In genomic region chr17:64968643-64969042, GRCh38 we compare ENCODE assay signal across 7 cellular contexts. TPM values are rescaled to one million over a fixed set of nuclear protein-coding genes. Genes with fewer than 3 reads are reported as not detected.
A peak's percentile ranks its signal among the peaks of the same experiment; 100 is the strongest.
DNase-seq lines count a peak whose midpoint lies in the region; ATAC-seq and TF ChIP-seq lines count a peak whose summit lies in the region.
"Not testable (repeated sequence)": the region's sequence is repeated elsewhere in the genome, so short reads cannot be mapped to it uniquely, and the experiment has no call there.

No MANE protein-coding gene starts in this region.

- not testable (repeated sequence) for H3K79me2 ChIP-seq in smooth muscle cell (ENCODE audit: low read depth)

- not testable (repeated sequence) for H3K9me3 Mint-ChIP-seq in CD4-positive, alpha-beta memory T cell; T-helper 1 cell treated with Interleukin-12 subunit alpha and Interleukin-12 subunit beta and Interleukin-4 antibody, amounts not matched to agents 30 μg/mL and 1 μg/mL, for 36 hours; activated CD8-positive, alpha-beta T cell treated with anti-CD3 and anti-CD28 coated beads for 36 hours; activated naive CD4-positive, alpha-beta T cell treated with anti-CD3 and anti-CD28 coated beads, Interleukin-2, amount 10 ng/mL, durations not matched to agents 7 days and 5 days

- not testable (repeated sequence) for H3K9ac ChIP-seq in colonic mucosa (ENCODE audit: low read depth in 2 of 2, low read length in 2 of 2); smooth muscle cell (ENCODE audit: low read depth)

- not testable (repeated sequence) for H3K4me3 ChIP-seq in CD4-positive, alpha-beta memory T cell (ENCODE audit: low read length in 2 of 2); colonic mucosa; smooth muscle cell

- TF ChIP-seq CTCF in activated CD8-positive, alpha-beta T cell treated with anti-CD3 and anti-CD28 coated beads for 36 hours (IDR thresholded peaks at IDR 0.05); colonic mucosa (IDR thresholded peaks at IDR 0.05); smooth muscle cell (IDR thresholded peaks at IDR 0.05; ENCODE audit: borderline replicate concordance, insufficient read depth, poor library complexity, severe bottlenecking): not testable (repeated sequence)

- H3K9me3 ChIP-seq in CD4-positive, alpha-beta memory T cell (ENCODE audit: control insufficient read depth in 1 of 2, low read length in 2 of 2); colonic mucosa; smooth muscle cell (replicated peaks; ENCODE audit: low read depth): not testable (repeated sequence)

- H3K27me3 ChIP-seq in CD4-positive, alpha-beta memory T cell (ENCODE audit: insufficient read depth, low read length); colonic mucosa; smooth muscle cell (ENCODE audit: low read depth): not testable (repeated sequence)

- H3K27ac Mint-ChIP-seq in CD4-positive, alpha-beta memory T cell: peak overlapping the region; percentile 92 to 99 (median 97)
- H3K27ac Mint-ChIP-seq in T-helper 1 cell treated with Interleukin-12 subunit alpha and Interleukin-12 subunit beta and Interleukin-4 antibody, amounts not matched to agents 30 μg/mL and 1 μg/mL, for 36 hours: peak overlapping the region; percentile 86
- H3K27ac Mint-ChIP-seq in activated CD8-positive, alpha-beta T cell treated with anti-CD3 and anti-CD28 coated beads for 36 hours: peak overlapping the region; percentile 88
- peak overlapping the region; percentile 93 for H3K27ac Mint-ChIP-seq in activated naive CD4-positive, alpha-beta T cell treated with anti-CD3 and anti-CD28 coated beads, Interleukin-2, amount 10 ng/mL, durations not matched to agents 7 days and 5 days

- H2AFZ ChIP-seq in smooth muscle cell (ENCODE audit: low read depth): not testable (repeated sequence)

- peak overlapping the region; percentile 69 to 92 (median 80) for H3K4me3 Mint-ChIP-seq in CD4-positive, alpha-beta memory T cell
- H3K4me3 Mint-ChIP-seq in T-helper 1 cell treated with Interleukin-12 subunit alpha and Interleukin-12 subunit beta and Interleukin-4 antibody, amounts not matched to agents 30 μg/mL and 1 μg/mL, for 36 hours: peak overlapping the region; percentile 41
- H3K4me3 Mint-ChIP-seq in activated CD8-positive, alpha-beta T cell treated with anti-CD3 and anti-CD28 coated beads for 36 hours; activated naive CD4-positive, alpha-beta T cell treated with anti-CD3 and anti-CD28 coated beads, Interleukin-2, amount 10 ng/mL, durations not matched to agents 7 days and 5 days: not testable (repeated sequence)

- H3K27ac ChIP-seq in CD4-positive, alpha-beta memory T cell (ENCODE audit: low read depth, low read length): peak overlapping the region; percentile 62
- H3K27ac ChIP-seq in colonic mucosa: peak overlapping the region; percentile 6
- peak overlapping the region; percentile 29 for H3K27ac ChIP-seq in smooth muscle cell (ENCODE audit: low read depth)

- peaks cover 74% of the 10 kb centered on the region for H3K4me1 ChIP-seq in CD4-positive, alpha-beta memory T cell (ENCODE audit: insufficient read depth, low read length)
- not testable (repeated sequence) for H3K4me1 ChIP-seq in colonic mucosa; smooth muscle cell (ENCODE audit: low read depth)

- H4K20me1 ChIP-seq in smooth muscle cell (ENCODE audit: low read depth): not testable (repeated sequence)

- not testable (repeated sequence) for H3K27me3 Mint-ChIP-seq in CD4-positive, alpha-beta memory T cell; T-helper 1 cell treated with Interleukin-12 subunit alpha and Interleukin-12 subunit beta and Interleukin-4 antibody, amounts not matched to agents 30 μg/mL and 1 μg/mL, for 36 hours (ENCODE audit: low read depth); activated CD8-positive, alpha-beta T cell treated with anti-CD3 and anti-CD28 coated beads for 36 hours; activated naive CD4-positive, alpha-beta T cell treated with anti-CD3 and anti-CD28 coated beads, Interleukin-2, amount 10 ng/mL, durations not matched to agents 7 days and 5 days

- H3K36me3 Mint-ChIP-seq in CD4-positive, alpha-beta memory T cell; T-helper 1 cell treated with Interleukin-12 subunit alpha and Interleukin-12 subunit beta and Interleukin-4 antibody, amounts not matched to agents 30 μg/mL and 1 μg/mL, for 36 hours (ENCODE audit: low read depth); activated naive CD4-positive, alpha-beta T cell treated with anti-CD3 and anti-CD28 coated beads, Interleukin-2, amount 10 ng/mL, durations not matched to agents 7 days and 5 days: not testable (repeated sequence)
- H3K36me3 Mint-ChIP-seq in activated CD8-positive, alpha-beta T cell treated with anti-CD3 and anti-CD28 coated beads for 36 hours (ENCODE audit: low read depth): peaks cover 15% of the 10 kb centered on the region

- peak overlapping the region; percentile 34 for H3K4me2 ChIP-seq in smooth muscle cell

- ATAC-seq in HG03378 (IDR thresholded peaks at IDR 0.05; ENCODE audit: unreplicated experiment): peak; percentile 29
- ATAC-seq in activated CD8-positive, alpha-beta T cell treated with anti-CD3 and anti-CD28 coated beads for 36 hours: peak; percentile 46

- not testable (repeated sequence) for H3K36me3 ChIP-seq in CD4-positive, alpha-beta memory T cell (ENCODE audit: insufficient read depth, low read length); colonic mucosa; smooth muscle cell (ENCODE audit: low read depth)

- intact Hi-C loops in CD4-positive, alpha-beta memory T cell (cut with micrococcal nuclease): loop anchor here (2.0 kb wide), 1 partner anchor 16 kb away; no protein-coding TSS in a partner anchor
- intact Hi-C loops in activated CD8-positive, alpha-beta T cell treated with anti-CD3 and anti-CD28 coated beads for 36 hours (cut with micrococcal nuclease): loop anchor here (5.0 to 10.0 kb wide), 2 partner anchors 69 to 226 kb away; no protein-coding TSS in a partner anchor
- intact Hi-C loops in colonic mucosa (cut with DNase I): not testable (repeated sequence)

- CTCF ChIA-PET in CD4-positive, alpha-beta memory T cell (lab: Charles Lee; ENCODE audit: partially characterized antibody): interaction anchor here (0.9 to 1.1 kb wide), 3 partner anchors 17 to 175 kb away, joined by 3 to 4 read pairs (median 3); no protein-coding TSS in a partner anchor
- CTCF ChIA-PET in activated CD8-positive, alpha-beta T cell treated with anti-CD3 and anti-CD28 coated beads for 36 hours (lab: Charles Lee): not testable (repeated sequence)
- CTCF ChIA-PET in activated naive CD4-positive, alpha-beta T cell treated with anti-CD3 and anti-CD28 coated beads, Interleukin-2, amount 10 ng/mL, durations not matched to agents 7 days and 5 days (lab: Charles Lee): interaction anchor here (0.6 to 1.3 kb wide), 3 partner anchors 10 to 76 kb away, joined by 3 to 4 read pairs (median 3); no protein-coding TSS in a partner anchor

- DNase-seq in CD4-positive, alpha-beta memory T cell: peak in 4 of 5 donors; percentile 31 to 71 (median 45)
- DNase-seq in activated CD8-positive, alpha-beta T cell treated with anti-CD3 and anti-CD28 coated beads for 36 hours: peak; percentile 49
- not testable (repeated sequence) for DNase-seq in activated naive CD4-positive, alpha-beta T cell treated with anti-CD3 and anti-CD28 coated beads, Interleukin-2, amount 10 ng/mL, durations not matched to agents 7 days and 5 days; colonic mucosa; smooth muscle cell (lab: John Stamatoyannopoulos, UW; ENCODE audit: unreplicated experiment)

- POLR2A ChIA-PET in CD4-positive, alpha-beta memory T cell (lab: Charles Lee; ENCODE audit: partially characterized antibody): interaction anchor here (0.9 to 4.4 kb wide), 10 partner anchors 17 to 462 kb away, joined by 3 to 42 read pairs (median 4); partner anchors contain the start of genes CEP95, GNA13 and LRRC37A3
- POLR2A ChIA-PET in activated CD8-positive, alpha-beta T cell treated with anti-CD3 and anti-CD28 coated beads for 36 hours (lab: Charles Lee): interaction anchor here (1.1 kb wide), 1 partner anchor 63 kb away, joined by 3 read pairs; no protein-coding TSS in a partner anchor

- H3F3A ChIP-seq in smooth muscle cell (ENCODE audit: low read depth): not testable (repeated sequence)

- peaks cover 34 to 79% (median 60%) of the 10 kb centered on the region in 4 donors for H3K4me1 Mint-ChIP-seq in CD4-positive, alpha-beta memory T cell
- peaks cover 37% of the 10 kb centered on the region for H3K4me1 Mint-ChIP-seq in T-helper 1 cell treated with Interleukin-12 subunit alpha and Interleukin-12 subunit beta and Interleukin-4 antibody, amounts not matched to agents 30 μg/mL and 1 μg/mL, for 36 hours (ENCODE audit: low read depth)
- H3K4me1 Mint-ChIP-seq in activated CD8-positive, alpha-beta T cell treated with anti-CD3 and anti-CD28 coated beads for 36 hours (ENCODE audit: low read depth): peaks cover 67% of the 10 kb centered on the region
- peaks cover 70% of the 10 kb centered on the region for H3K4me1 Mint-ChIP-seq in activated naive CD4-positive, alpha-beta T cell treated with anti-CD3 and anti-CD28 coated beads, Interleukin-2, amount 10 ng/mL, durations not matched to agents 7 days and 5 days

RNA-seq across cellular contexts. Expression of gene LRRC37A3, which starts 49.4 kb away (rescaled TPM):
- total RNA-seq in CD4-positive, alpha-beta memory T cell: 10 to 100 TPM; 36.4 to 42.8 TPM
- 1 to 10 TPM in 1 of 2 donors, under 1 TPM in 1; 0.60 to 2.5 TPM for polyA plus RNA-seq in CD4-positive, alpha-beta memory T cell
- 1 to 10 TPM; 4.3 to 4.8 TPM for total RNA-seq in activated CD8-positive, alpha-beta T cell treated with anti-CD3 and anti-CD28 coated beads for 36 hours
- total RNA-seq in colonic mucosa (10 to 100 TPM in 1 of 2 donors, 1 to 10 TPM in 1; 5.7 to 17.3 TPM), smooth muscle cell (7.2 and 11.7 TPM in 2 replicates)
- polyA plus RNA-seq in smooth muscle cell: 3.2 and 6.1 TPM in 2 replicates

Comparison
In these comparisons a context has a peak if more than half of its experiments do, and no peak if none do; other contexts are left out.
1. H3K27ac ChIP-seq: peak in every context shown above with its lines; median percentile 62 in CD4-positive, alpha-beta memory T cell; 29 in smooth muscle cell; 6 in colonic mucosa.